ENCODE assay signal across 14 cellular contexts in the genomic region with DNA sequence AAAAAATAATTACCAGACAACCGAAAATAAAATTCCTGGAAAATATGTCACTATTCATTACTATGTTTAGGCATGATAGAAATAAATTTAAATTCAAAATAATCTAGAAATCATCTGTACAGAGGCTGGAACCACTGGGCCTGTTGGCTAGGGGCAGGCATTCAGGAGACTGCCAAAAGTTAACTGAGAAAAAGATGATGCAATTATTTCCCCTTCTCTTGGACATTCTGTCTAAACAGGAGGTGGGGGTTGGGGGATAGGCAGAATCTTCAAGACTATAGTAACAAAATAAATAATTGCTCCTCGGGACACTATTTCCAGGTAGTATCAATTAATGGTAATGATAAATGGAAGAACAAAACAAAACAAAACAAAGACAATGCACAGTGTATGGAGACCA. TPM values are rescaled to one million over a fixed set of nuclear protein-coding genes. Genes with fewer than 3 reads are reported as not detected.
A peak's percentile ranks its signal among the peaks of the same experiment; 100 is the strongest.
DNase-seq lines count a peak whose midpoint lies in the region; ATAC-seq and TF ChIP-seq lines count a peak whose summit lies in the region.
"Had no signal": no experiment of that assay in that cellular context is flagged by ENCODE, and none has a peak within 500 bp of the region (broad histone marks: within the 10 kb centered on the region; RNA-seq: fewer than 3 reads in every experiment).

No MANE protein-coding gene starts in this region.

- peak overlapping the region; percentile 6; the same call in 1 of the 2 replicates for H2AFZ ChIP-seq in GM23248

- peaks cover 34% of the 10 kb centered on the region for H3K4me1 ChIP-seq in GM23248 (ENCODE audit: insufficient read depth)
- H3K4me1 ChIP-seq in effector memory CD4-positive, alpha-beta T cell (ENCODE audit: control insufficient read depth, insufficient read depth, low read length, poor library complexity, severe bottlenecking): no peaks in the 10 kb centered on the region

- peaks cover 20% of the 10 kb centered on the region; the same call in 1 of the 2 replicates for H3F3A ChIP-seq in GM23248 (ENCODE audit: insufficient read depth)

- peaks cover 97% of the 10 kb centered on the region for H3K79me2 ChIP-seq in GM23248 (ENCODE audit: insufficient read depth)

- H3K9me3 ChIP-seq in GM23248 (ENCODE audit: low read depth): no peaks in the 10 kb centered on the region
- no peaks in the 10 kb centered on the region for H3K9me3 ChIP-seq in effector memory CD4-positive, alpha-beta T cell (ENCODE audit: control insufficient read depth, low read length)

- H3K4me3 ChIP-seq in GM23248 (no peak overlapping the region), fibroblast of mammary gland (ENCODE audit: control insufficient read depth, low read depth, low read length) (no peak overlapping the region)
- no peak overlapping the region for H3K4me3 ChIP-seq in effector memory CD4-positive, alpha-beta T cell (ENCODE audit: insufficient read depth, low read depth, low read length, poor library complexity, severe bottlenecking)

- H3K27me3 ChIP-seq in GM23248 (replicated peaks; ENCODE audit: insufficient read depth): no peaks in the 10 kb centered on the region
- H3K27me3 ChIP-seq in effector memory CD4-positive, alpha-beta T cell (replicated peaks; ENCODE audit: control insufficient read depth, insufficient read depth, low read length, poor library complexity, severe bottlenecking): no peaks in the 10 kb centered on the region

- WGBS in GM23248 (ENCODE audit: low coverage in 1 of 2, low lambda C conversion rate in 2 of 2, missing lambda C conversion rate in 2 of 2), 2 experiments: 2% methylated on average over 2 of the region's 2 CpGs

- no peak for ATAC-seq in GM21529 (IDR thresholded peaks at IDR 0.05; ENCODE audit: unreplicated experiment)
- ATAC-seq: activated CD8-positive, alpha-beta T cell treated with anti-CD3 and anti-CD28 coated beads for 36 hours had no signal

- in situ Hi-C loops in GM23248 (cut with MboI): no loop called here

- no peaks in the 10 kb centered on the region for H3K9me2 ChIP-seq in GM23248 (ENCODE audit: insufficient read depth)

- H3K9ac ChIP-seq in GM23248: 0 out of 2 replicates have a peak overlapping the region, but pooled peaks have one; percentile 5

- DNase-seq in GM23248: peak; percentile 35
- DNase-seq in RPMI8226: peak; percentile 46
- DNase-seq in fibroblast of mammary gland (ENCODE audit: low read depth): peak; percentile 48
- peak; percentile 51 for DNase-seq in pons (ENCODE audit: low spot score)
- DNase-seq in effector memory CD4-positive, alpha-beta T cell: no peak
- no peak for DNase-seq in DMS 273 treated with DMSO at 0.1 percent for 48 hours (lab: John Stamatoyannopoulos, UW)
- DNase-seq in UCSD-AML1 (lab: John Stamatoyannopoulos, UW; ENCODE audit: unreplicated experiment): no peak
- DNase-seq: activated CD8-positive, alpha-beta T cell treated with anti-CD3 and anti-CD28 coated beads for 36 hours; CD4-positive, CD25-positive, alpha-beta regulatory T cell; effector CD4-positive, alpha-beta T cell; NCI-H1092 treated with DMSO at 0.1 percent for 48 hours; NCI-H526 treated with DMSO at 0.1 percent for 48 hours; nephron progenitor cell had no signal

- H3K27ac ChIP-seq in GM23248: no peak overlapping the region
- no peak overlapping the region for H3K27ac ChIP-seq in effector memory CD4-positive, alpha-beta T cell (ENCODE audit: insufficient read depth, low read length, poor library complexity, severe bottlenecking)

- no peak for TF ChIP-seq CTCF in fibroblast of mammary gland (conservative IDR thresholded peaks at IDR 0.05; ENCODE audit: control insufficient read depth, insufficient read depth, low read depth, low read length)

- H3K36me3 ChIP-seq in GM23248 (ENCODE audit: low read depth): no peaks in the 10 kb centered on the region
- H3K36me3 ChIP-seq in effector memory CD4-positive, alpha-beta T cell (ENCODE audit: control insufficient read depth, insufficient read depth, low read length): no peaks in the 10 kb centered on the region

- H3K4me2 ChIP-seq in GM23248 (ENCODE audit: unreplicated experiment): peak overlapping the region; percentile 33

- H4K20me1 ChIP-seq in GM23248 (ENCODE audit: insufficient read depth): 0 out of 2 replicates have a peak, but pooled peaks cover 5% of the 10 kb centered on the region

RNA-seq across cellular contexts. Expression of a gene that starts 14.1 kb away (rescaled TPM):
- 43.8 and 56.7 TPM in 2 replicates for total RNA-seq in GM23248 (2014; rRNA removed; shearing (Covaris generic))
- 37.7 and 38.6 TPM in 2 replicates for polyA plus RNA-seq in GM23248 (2016; fragmentation: Nextera tagmentation; extraction: Ambion mirVana)

RNA-seq across cellular contexts. Expression of a gene that starts 46.9 kb away (rescaled TPM):
- total RNA-seq in GM23248 (2014; rRNA removed; shearing (Covaris generic)): not detected in 2 replicates
- not detected in 2 replicates for polyA plus RNA-seq in GM23248 (2016; fragmentation: Nextera tagmentation; extraction: Ambion mirVana)
- total RNA-seq: activated CD8-positive, alpha-beta T cell treated with anti-CD3 and anti-CD28 coated beads for 36 hours; CD4-positive, CD25-positive, alpha-beta regulatory T cell had no signal
- polyA plus RNA-seq: CD4-positive, CD25-positive, alpha-beta regulatory T cell had no signal

Comparison
In these comparisons a context has a peak if more than half of its experiments do, and no peak if none do; other contexts are left out.
1. DNase-seq: peak in GM23248 (single experiment), RPMI8226 (single experiment), fibroblast of mammary gland (single experiment) and pons (single experiment); none in effector memory CD4-positive, alpha-beta T cell (0 of 3), DMS 273 treated with DMSO at 0.1 percent for 48 hours (single experiment) and UCSD-AML1 (single experiment).